In the genomic region with DNA sequence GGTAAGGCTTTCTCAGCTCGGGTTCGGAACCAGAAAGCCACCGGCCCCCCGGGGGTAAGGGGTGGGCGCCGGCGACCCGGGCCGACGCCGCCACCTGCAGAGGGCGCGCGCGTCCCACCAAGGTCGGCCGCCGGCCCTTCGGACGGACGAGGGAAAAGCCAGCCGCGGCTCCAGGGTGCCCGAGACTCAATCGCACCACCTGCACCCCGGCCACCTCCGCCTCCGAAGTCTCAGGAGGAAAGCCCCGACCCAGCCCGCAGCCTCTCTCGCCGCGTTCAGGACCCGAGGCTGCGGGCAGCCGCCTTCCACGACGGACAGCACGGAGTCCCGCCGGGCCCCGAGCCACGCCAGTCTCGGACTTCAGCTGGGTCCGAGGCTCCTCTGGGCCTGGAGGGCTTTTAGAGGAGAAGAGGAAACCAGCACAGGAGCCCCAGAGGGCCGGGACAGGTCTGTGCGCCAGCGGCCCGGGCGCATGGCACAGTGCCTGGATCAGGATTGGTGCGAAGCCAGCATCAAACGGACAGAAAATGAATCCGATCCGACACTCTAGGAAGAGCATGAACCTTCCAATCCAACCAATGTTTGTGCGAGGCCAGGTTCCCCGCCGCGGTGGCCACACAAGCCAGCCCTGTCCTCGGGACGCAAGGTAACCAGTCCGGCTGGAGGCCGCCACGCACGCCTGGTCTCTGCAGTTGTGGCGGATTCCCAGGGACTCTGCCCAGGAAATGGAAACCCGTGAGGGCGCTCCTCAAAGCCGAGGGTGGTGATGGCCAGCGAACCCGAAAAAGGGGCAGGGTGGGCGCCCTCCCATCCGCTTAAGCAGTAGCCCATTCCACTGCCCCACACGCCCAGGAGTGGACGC, we compare ENCODE assay signal across 9 cellular contexts. TPM values are rescaled to one million over a fixed set of nuclear protein-coding genes. Genes with fewer than 3 reads are reported as not detected.
DNase-seq lines count a peak whose midpoint lies in the region; ATAC-seq, FAIRE-seq and TF ChIP-seq lines count a peak whose summit lies in the region.
"Had no signal": no experiment of that assay in that cellular context is flagged by ENCODE, and none has a peak within 500 bp of the region (broad histone marks: within the 10 kb centered on the region; RNA-seq: fewer than 3 reads in every experiment).

No MANE protein-coding gene starts in this region.

- peak; percentile 43 for DNase-seq in Ammon's horn (ENCODE audit: low spot score)
- DNase-seq in GM19239 (ENCODE audit: insufficient read length, low spot score), result peak; percentile 88
- peak; percentile 78 for DNase-seq in WERI-Rb-1
- DNase-seq in left cardiac atrium, result no peak
- no peak for DNase-seq in sciatic nerve (ENCODE audit: low spot score)
- DNase-seq in stimulated activated CD4-positive, alpha-beta T cell treated with anti-CD3 and anti-CD28 coated beads, Interleukin-1b, Interleukin-23, amount 100 ng/mL, for 48 hours, result no peak
- no peak for DNase-seq in T-helper 9 cell

- H3K4me3 ChIP-seq in WERI-Rb-1 (ENCODE audit: low read depth, low read length), result peak overlapping the region; percentile 58

- ATAC-seq in left cardiac atrium, result peak; percentile 61
- ATAC-seq in sciatic nerve, result peak; percentile 50
- ATAC-seq in GM18517 (IDR thresholded peaks at IDR 0.05; ENCODE audit: unreplicated experiment), result no peak

- no peaks in the 10 kb centered on the region for H3K9me3 ChIP-seq in WERI-Rb-1 (ENCODE audit: severe bottlenecking)

- FAIRE-seq in GM19239 (lab: Jason Lieb, UNC), result no peak

- intact Hi-C loops in left cardiac atrium (cut with DNase I) (loop anchor here (5.0 to 10.0 kb wide), 3 partner anchors 45 to 202 kb away; no protein-coding TSS in a partner anchor), sciatic nerve (cut with DNase I) (loop anchor here (5.0 to 10.0 kb wide), 2 partner anchors 52 to 125 kb away; no protein-coding TSS in a partner anchor)

- H3K36me3 ChIP-seq in WERI-Rb-1, result peaks cover 37% of the 10 kb centered on the region

- peak; percentile 81 for TF ChIP-seq CTCF in WERI-Rb-1 (IDR thresholded peaks at IDR 0.05; ENCODE audit: low read depth, low read length)

- no peaks in the 10 kb centered on the region for H3K27me3 ChIP-seq in WERI-Rb-1 (ENCODE audit: insufficient read depth, low read depth, severe bottlenecking)

- no peak overlapping the region; the same call in 1 of the 2 replicates for H3K27ac ChIP-seq in WERI-Rb-1

RNA-seq across cellular contexts. Expression of gene CBX8, which starts 6.7 kb away (rescaled TPM):
- total RNA-seq in left cardiac atrium (1 to 10 TPM; 4.1 to 5.9 TPM), sciatic nerve (2.0 TPM)

RNA-seq across cellular contexts. Expression of gene CBX2, which starts 12.2 kb away (rescaled TPM):
- total RNA-seq in left cardiac atrium (1 to 10 TPM; 3.1 to 3.5 TPM), sciatic nerve (4.7 TPM)

RNA-seq across cellular contexts. Expression of gene CBX4, which starts 49.1 kb away (rescaled TPM):
- total RNA-seq in left cardiac atrium (10 to 100 TPM; 17.9 to 24.2 TPM), sciatic nerve (16.8 TPM)

RNA-seq across cellular contexts. Expression of gene ENPP7, which starts 59.4 kb away (rescaled TPM):
- total RNA-seq in left cardiac atrium (not detected), sciatic nerve (not detected)
- total RNA-seq: HT1080 had no signal

Comparison
In these comparisons a context has a peak if more than half of its experiments do, and no peak if none do; other contexts are left out.
1. DNase-seq: peak in Ammon's horn (single experiment), GM19239 (single experiment) and WERI-Rb-1 (single experiment); none in left cardiac atrium (single experiment), sciatic nerve (single experiment), stimulated activated CD4-positive, alpha-beta T cell treated with anti-CD3 and anti-CD28 coated beads, Interleukin-1b, Interleukin-23, amount 100 ng/mL, for 48 hours (single experiment) and T-helper 9 cell (single experiment).